16 cellular contexts compared by ENCODE assay signal in genomic region chr11:76772100-76772782, GRCh38. TPM values are rescaled to one million over a fixed set of nuclear protein-coding genes. Genes with fewer than 3 reads are reported as not detected.
DNase-seq lines count a peak whose midpoint lies in the region; ATAC-seq, FAIRE-seq and TF ChIP-seq lines count a peak whose summit lies in the region.
"Had no signal": no experiment of that assay in that cellular context is flagged by ENCODE, and none has a peak within 500 bp of the region (broad histone marks: within the 10 kb centered on the region; RNA-seq: fewer than 3 reads in every experiment).

No MANE protein-coding gene starts in this region.

- no peak for FAIRE-seq in kidney (lab: Jason Lieb, UNC)

- no peak overlapping the region for H2AFZ ChIP-seq in GM23338

- H3K9me3 Mint-ChIP-seq in GM23338 = peaks cover 32% of the 10 kb centered on the region
- H3K9me3 Mint-ChIP-seq in chondrocyte (ENCODE audit: low read depth) = peaks cover 12% of the 10 kb centered on the region

- H3K27me3 ChIP-seq in GM23338 (ENCODE audit: insufficient read depth) (no peaks in the 10 kb centered on the region), body of pancreas (no peaks in the 10 kb centered on the region), skeletal muscle tissue (ENCODE audit: control insufficient read depth in 3 of 3, insufficient read depth in 3 of 3, low read length in 3 of 3) (no peaks in the 10 kb centered on the region)

- H3K9me2 ChIP-seq in GM23338 (ENCODE audit: insufficient read depth) = no peaks in the 10 kb centered on the region

- no peak for TF ChIP-seq POLR2A in body of pancreas (IDR thresholded peaks at IDR 0.05)

- no peak overlapping the region; the same call in 1 of the 2 replicates for H3K27ac Mint-ChIP-seq in GM23338
- H3K27ac Mint-ChIP-seq in chondrocyte (ENCODE audit: unreplicated experiment) = no peak overlapping the region
- H3K27ac Mint-ChIP-seq: natural killer cell had no signal

- no peaks in the 10 kb centered on the region for H3F3A ChIP-seq in GM23338 (replicated peaks; ENCODE audit: low read depth)

- H3K36me3 ChIP-seq in GM23338 (ENCODE audit: insufficient read depth) = peaks cover 9% of the 10 kb centered on the region; the same call in 1 of the 2 replicates
- H3K36me3 ChIP-seq in body of pancreas (replicated peaks in 1 of 2; ENCODE audit: insufficient read depth in 1 of 2, low read depth in 2 of 2) = no peaks in the 10 kb centered on the region
- no peaks in the 10 kb centered on the region for H3K36me3 ChIP-seq in kidney (ENCODE audit: control insufficient read depth in 1 of 2, insufficient read depth in 2 of 2, low read length in 2 of 2)
- no peaks in the 10 kb centered on the region for H3K36me3 ChIP-seq in skeletal muscle tissue (ENCODE audit: control insufficient read depth in 3 of 3, insufficient read depth in 3 of 3, low read length in 3 of 3)

- H3K27ac ChIP-seq in GM23338 (ENCODE audit: low read depth) = no peak overlapping the region
- peak overlapping the region in 2 of 4 donors; percentile 4 to 9 for H3K27ac ChIP-seq in body of pancreas
- H3K27ac ChIP-seq in kidney (ENCODE audit: low read depth in 2 of 2, low read length in 2 of 2) = peak overlapping the region; percentile 82 to 86
- no peak overlapping the region for H3K27ac ChIP-seq in skeletal muscle tissue (ENCODE audit: low read depth, low read length)

- peak overlapping the region; percentile 48; the same call in 1 of the 2 replicates for H3K4me2 ChIP-seq in GM23338

- peaks cover 33% of the 10 kb centered on the region for H3K4me1 ChIP-seq in GM23338 (ENCODE audit: insufficient read depth)
- peaks cover 60% of the 10 kb centered on the region for H3K4me1 ChIP-seq in body of pancreas
- H3K4me1 ChIP-seq in kidney (ENCODE audit: control insufficient read depth in 1 of 2, insufficient read depth in 1 of 2, low read depth in 1 of 2, low read length in 2 of 2) = peaks cover 47 to 49% of the 10 kb centered on the region in 2 donors
- peaks cover 47 to 54% (median 48%) of the 10 kb centered on the region in 3 donors for H3K4me1 ChIP-seq in skeletal muscle tissue (ENCODE audit: control insufficient read depth in 3 of 3, insufficient read depth in 3 of 3, low read length in 3 of 3)

- H3K4me1 Mint-ChIP-seq in GM23338 (peaks cover 50% of the 10 kb centered on the region), chondrocyte (ENCODE audit: low read depth) (peaks cover 54% of the 10 kb centered on the region)

- intact Hi-C loops in body of pancreas (cut with DNase I) (no loop called here), kidney (cut with DNase I) (no loop called here)

- H3K36me3 Mint-ChIP-seq in GM23338 (ENCODE audit: low read depth) (peaks cover 23% of the 10 kb centered on the region), chondrocyte (ENCODE audit: low read depth) (peaks cover 7% of the 10 kb centered on the region)

- 41 to 50% methylated on average over 7 of the region's 7 CpGs for WGBS in body of pancreas, 2 donors

- H3K27me3 Mint-ChIP-seq in GM23338 (ENCODE audit: insufficient read depth, low read depth, poor library complexity) (peaks cover 10% of the 10 kb centered on the region), chondrocyte (ENCODE audit: low read depth) (no peaks in the 10 kb centered on the region)

- DNase-seq in GM23338 (ENCODE audit: low spot score) (no peak), body of pancreas (no peak), kidney (no peak), chondrocyte (ENCODE audit: low spot score) (no peak)
- DNase-seq: activated CD4-positive, alpha-beta T cell treated with anti-CD3 and anti-CD28 coated beads, Interleukin-2, amount 50 U/mL, for 4 hours; cerebellar nuclear complex; EL; HCEC 1CT; islet precursor cell; natural killer cell; NCI-H2029 treated with DMSO at 0.1 percent for 48 hours; stimulated activated CD4-positive, alpha-beta T cell treated with anti-CD3 and anti-CD28 coated beads, Interleukin-15, amount 100 ng/mL, for 24 hours had no signal

- H3K4me3 ChIP-seq in GM23338 (no peak overlapping the region), body of pancreas (no peak overlapping the region), kidney (ENCODE audit: low read length in 2 of 2) (peak overlapping the region in 1 of 2 donors; percentile 10), skeletal muscle tissue (ENCODE audit: low read length in 3 of 3) (peak overlapping the region in 2 of 3 donors; percentile 17 to 39)

- peaks cover 0 to 8% (median 0%) of the 10 kb centered on the region in 3 donors for H3K9me3 ChIP-seq in body of pancreas
- H3K9me3 ChIP-seq in kidney (ENCODE audit: control insufficient read depth in 1 of 2, low read length in 2 of 2) = peaks cover 0 to 7% of the 10 kb centered on the region in 2 donors
- peaks cover 0 to 5% (median 0%) of the 10 kb centered on the region in 3 donors for H3K9me3 ChIP-seq in skeletal muscle tissue (ENCODE audit: control insufficient read depth in 3 of 3, low read length in 3 of 3)

- H3K4me3 Mint-ChIP-seq in GM23338 (no peak overlapping the region; the same call in 2 of the 3 replicates), chondrocyte (ENCODE audit: unreplicated experiment) (no peak overlapping the region)
- H3K4me3 Mint-ChIP-seq: natural killer cell had no signal

- peak overlapping the region in 1 of 2 donors; percentile 53 for H3K9ac ChIP-seq in kidney (ENCODE audit: low read length in 2 of 2)
- H3K9ac ChIP-seq in skeletal muscle tissue (ENCODE audit: low read depth in 1 of 3, low read length in 3 of 3) = no peak overlapping the region

- no peaks in the 10 kb centered on the region for H3K79me2 ChIP-seq in GM23338 (replicated peaks; ENCODE audit: insufficient read depth)

- ATAC-seq in GM23338 = no peak
- ATAC-seq in body of pancreas = peak; percentile 25
- no peak for ATAC-seq in GM21825 (IDR thresholded peaks at IDR 0.05; ENCODE audit: unreplicated experiment)
- no peak for ATAC-seq in HG03097 (IDR thresholded peaks at IDR 0.05; ENCODE audit: low FRiP score, unreplicated experiment)
- ATAC-seq in GM21576 (IDR thresholded peaks at IDR 0.05; ENCODE audit: unreplicated experiment) = no peak
- ATAC-seq: natural killer cell had no signal

- H4K20me1 ChIP-seq in GM23338 (replicated peaks; ENCODE audit: insufficient read depth) = no peaks in the 10 kb centered on the region

- TF ChIP-seq CTCF in GM23338 (conservative IDR thresholded peaks at IDR 0.05; ENCODE audit: low read depth in 2 of 2) (no peak), body of pancreas (IDR thresholded peaks at IDR 0.05) (no peak), kidney (IDR thresholded peaks at IDR 0.05; ENCODE audit: borderline replicate concordance, extremely low read depth, insufficient read depth) (no peak), chondrocyte (IDR thresholded peaks at IDR 0.05) (no peak)

TF ChIP-seq in GM23338, 12 proteins besides CTCF, POLR2A, EP300 and RAD21 (continues in another document):
- TF ChIP-seq EZH2 (IDR thresholded peaks at IDR 0.05; ENCODE audit: low read depth, unreplicated experiment) (no peak), ZNF331 (CRISPR knock-in tag; IDR thresholded peaks at IDR 0.05; ENCODE audit: low read depth) (no peak), ZNF114 (CRISPR knock-in tag; IDR thresholded peaks at IDR 0.05) (no peak)

RNA-seq across cellular contexts. Expression of gene TSKU, which starts 10.9 kb away (rescaled TPM):
- total RNA-seq in GM23338 (2014; rRNA removed; shearing (Covaris generic)) = 31.1 and 33.8 TPM in 2 replicates
- polyA plus RNA-seq in GM23338 (2016; fragmentation: Nextera tagmentation; extraction: Ambion mirVana) (9.0 and 11.7 TPM in 2 replicates), kidney (ENCODE audit: insufficient read depth, low read depth, low replicate concordance) (41.0 TPM)
- total RNA-seq in body of pancreas (10 to 100 TPM; 32.7 to 51.7 TPM), kidney (27.3 TPM), skeletal muscle tissue (6.8 TPM), chondrocyte (41.7 to 46.2 TPM (median 42.3 TPM) in 3 replicates)
- total RNA-seq: natural killer cell had no signal

Comparison
In these comparisons a context has a peak if more than half of its experiments do, and no peak if none do; other contexts are left out.
1. H3K27ac ChIP-seq: peak in kidney (2 of 2); none in GM23338 (single experiment) and skeletal muscle tissue (single experiment).
2. H3K4me3 ChIP-seq: peak in skeletal muscle tissue (2 of 3); none in GM23338 (single experiment) and body of pancreas (0 of 2).